ENCODE assay signal across 25 cellular contexts in the genomic region with DNA sequence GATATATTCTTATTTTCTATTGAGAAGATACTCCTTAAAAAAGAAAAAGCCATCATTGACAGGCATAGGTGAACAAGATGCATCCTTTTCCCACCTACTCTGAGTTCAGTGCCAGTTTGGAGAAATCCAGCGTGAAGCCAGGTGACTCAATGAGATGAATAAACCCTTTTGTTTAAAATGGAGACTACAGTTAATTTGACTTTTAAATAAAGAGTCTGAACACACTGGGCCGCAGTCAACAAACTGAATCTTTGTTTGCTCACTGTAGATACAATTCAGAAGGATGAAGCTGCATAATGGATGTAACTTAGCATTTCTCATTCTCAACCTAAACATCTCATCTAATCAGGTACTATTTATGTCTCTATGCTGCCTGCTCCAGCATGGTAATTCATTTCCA.
"Had no signal": no experiment of that assay in that cellular context is flagged by ENCODE, and none has a peak within 500 bp of the region (broad histone marks: within the 10 kb centered on the region; RNA-seq: fewer than 3 reads in every experiment).

No MANE protein-coding gene starts in this region.

- H3K4me3 Mint-ChIP-seq: activated naive CD8-positive, alpha-beta T cell; activated T-cell treated with anti-CD3 and anti-CD28 coated beads, Interleukin-2, amount 50 U/mL, for 24 hours; central memory CD8-positive, alpha-beta T cell; immature natural killer cell; natural killer cell; WTC11 had no signal

- ATAC-seq: foreskin keratinocyte; left lobe of liver; natural killer cell; psoas muscle; stimulated activated naive CD8-positive, alpha-beta T cell treated with anti-CD3 and anti-CD28 coated beads, Interleukin-15, Interleukin-2, amounts not matched to agents 100 U/mL and 50 U/mL, for 24 hours; WTC11 had no signal

- H3K27me3 ChIP-seq: adrenal gland, ascending aorta, breast epithelium, hepatocyte, ovary, right atrium auricular region, tibial artery had no signal

- H3K4me3 ChIP-seq: adrenal gland, ascending aorta, breast epithelium, hepatocyte, lung, ovary, psoas muscle, right atrium auricular region, tibial artery had no signal

- H3K27ac Mint-ChIP-seq: activated naive CD8-positive, alpha-beta T cell; activated T-cell treated with anti-CD3 and anti-CD28 coated beads, Interleukin-2, amount 50 U/mL, for 24 hours; activated T-helper 2 cell treated with anti-CD3 and anti-CD28 coated beads, Interferon-gamma antibody, Interleukin-2, Interleukin-4, amounts not matched to agents 10 μg/mL and 5 μg/mL and 100 μg/mL, durations not matched to agents 14 hours and 24 hours and 36 hours; immature natural killer cell; natural killer cell; WTC11 had no signal

- H3K36me3 ChIP-seq: adrenal gland, ascending aorta, breast epithelium, ovary, right atrium auricular region, tibial artery had no signal

- H3K27ac ChIP-seq: adrenal gland, ascending aorta, breast epithelium, foreskin keratinocyte, hepatocyte, ovary, psoas muscle, right atrium auricular region, tibial artery had no signal

- H3K36me3 Mint-ChIP-seq: activated naive CD8-positive, alpha-beta T cell; immature natural killer cell; natural killer cell; WTC11 had no signal

- H3K9me3 Mint-ChIP-seq: activated T-cell treated with anti-CD3 and anti-CD28 coated beads, Interleukin-2, amount 50 U/mL, for 24 hours; activated T-helper 2 cell treated with anti-CD3 and anti-CD28 coated beads, Interferon-gamma antibody, Interleukin-2, Interleukin-4, amounts not matched to agents 10 μg/mL and 5 μg/mL and 100 μg/mL, durations not matched to agents 14 hours and 24 hours and 36 hours; central memory CD8-positive, alpha-beta T cell; immature natural killer cell; natural killer cell; WTC11 had no signal

- DNase-seq: activated naive CD4-positive, alpha-beta T cell; activated T-cell treated with anti-CD3 and anti-CD28 coated beads, Interleukin-2, amount 50 U/mL, for 24 hours; adrenal gland; effector memory CD4-positive, alpha-beta T cell; foreskin keratinocyte; glutamatergic neuron; immature natural killer cell; midbrain; natural killer cell; ovary; psoas muscle; stimulated activated CD4-positive, alpha-beta T cell treated with anti-CD3 and anti-CD28 coated beads, Interleukin-4, amount 100 ng/mL, for 24 hours; stimulated activated naive CD8-positive, alpha-beta T cell treated with anti-CD3 and anti-CD28 coated beads, Interleukin-15, Interleukin-2, amounts not matched to agents 100 U/mL and 50 U/mL, for 24 hours; T-helper 9 cell; tibial artery had no signal

- H3K4me1 Mint-ChIP-seq: central memory CD8-positive, alpha-beta T cell; natural killer cell had no signal

- H3K4me1 ChIP-seq: adrenal gland, ascending aorta, breast epithelium, foreskin keratinocyte, psoas muscle, right atrium auricular region, tibial artery had no signal

- H3K9me3 ChIP-seq: adrenal gland, ascending aorta, breast epithelium, ovary, psoas muscle, right atrium auricular region, tibial artery had no signal
